Comparison of ENCODE assay signal across 15 cellular contexts in the genomic region with DNA sequence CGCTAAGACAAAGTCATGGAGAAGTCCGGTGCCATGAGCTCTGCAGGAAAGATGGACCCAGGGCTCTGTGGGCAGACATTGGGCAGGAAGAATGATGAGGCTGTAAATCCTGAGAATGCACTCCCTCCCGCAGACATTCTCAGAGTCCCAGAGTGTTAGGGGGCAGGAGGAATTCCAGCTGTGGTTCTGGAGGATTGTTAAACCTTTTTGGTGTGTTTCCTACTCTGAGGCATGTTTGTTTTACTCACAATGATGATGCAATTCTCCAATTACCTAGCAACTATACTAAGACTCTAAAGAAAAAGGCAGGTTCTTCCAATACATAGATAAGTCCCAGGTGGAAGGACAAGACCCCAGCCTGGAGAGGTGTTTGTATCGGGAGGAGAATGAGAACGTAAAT. TPM values are rescaled to one million over a fixed set of nuclear protein-coding genes. Genes with fewer than 3 reads are reported as not detected.
DNase-seq lines count a peak whose midpoint lies in the region; ATAC-seq and TF ChIP-seq lines count a peak whose summit lies in the region.
"Had no signal": no experiment of that assay in that cellular context is flagged by ENCODE, and none has a peak within 500 bp of the region (broad histone marks: within the 10 kb centered on the region; RNA-seq: fewer than 3 reads in every experiment).

No MANE protein-coding gene starts in this region.

- no peak overlapping the region for H2BK20ac ChIP-seq in IMR-90 (ENCODE audit: low read depth, low read length)

- intact Hi-C loops in IMR-90 (cut with micrococcal nuclease), result no loop called here
- intact Hi-C loops in left ventricle myocardium inferior (cut with micrococcal nuclease), result no loop called here

- no peak overlapping the region for H3K14ac ChIP-seq in IMR-90 (replicated peaks; ENCODE audit: low read depth, low read length)

- H3K9ac ChIP-seq in IMR-90 (ENCODE audit: low read depth, low read length) (no peak overlapping the region), mesendoderm (ENCODE audit: low read length) (no peak overlapping the region)

- H3K4me1 ChIP-seq in IMR-90 (ENCODE audit: control insufficient read depth, insufficient read depth, low read length) (peaks cover 9% of the 10 kb centered on the region; the same call in 1 of the 2 replicates), mesendoderm (ENCODE audit: control insufficient read depth, low read depth, low read length) (no peaks in the 10 kb centered on the region), left ventricle myocardium inferior (peaks cover 4% of the 10 kb centered on the region)
- H3K4me1 ChIP-seq: ascending aorta had no signal

- H2AK5ac ChIP-seq in IMR-90 (ENCODE audit: low read depth, low read length), result no peak overlapping the region
- H2AK5ac ChIP-seq in mesendoderm (ENCODE audit: low read length), result no peak overlapping the region

- peaks cover 5% of the 10 kb centered on the region; the same call in 1 of the 2 replicates for H3K27me3 ChIP-seq in IMR-90 (ENCODE audit: control insufficient read depth, insufficient read depth, low read length)
- H3K27me3 ChIP-seq in mesendoderm (ENCODE audit: insufficient read depth, low read length, poor library complexity), result no peaks in the 10 kb centered on the region
- H3K27me3 ChIP-seq in left ventricle myocardium inferior (ENCODE audit: low read depth), result no peaks in the 10 kb centered on the region
- H3K27me3 ChIP-seq: ascending aorta had no signal

- POLR2A ChIA-PET in IMR-90 (lab: Charles Lee; ENCODE audit: unreplicated experiment), result no interaction called here

- H3K79me2 ChIP-seq in mesendoderm (ENCODE audit: control insufficient read depth, insufficient read depth, low read length), result no peaks in the 10 kb centered on the region

- no peak overlapping the region for H3K18ac ChIP-seq in IMR-90 (ENCODE audit: low read depth, low read length)
- no peak overlapping the region for H3K18ac ChIP-seq in mesendoderm (ENCODE audit: low read length)

- H2AK9ac ChIP-seq in IMR-90 (replicated peaks; ENCODE audit: low read depth, low read length, poor library complexity), result no peak overlapping the region

- dilution Hi-C loops in IMR-90 (cut with HindIII; ENCODE audit: low sequenced_read_pairs, unreplicated experiment), result no loop called here

- peak; percentile 70 for ATAC-seq in IMR-90 (ENCODE audit: low read depth)

- H3K23ac ChIP-seq in IMR-90 (ENCODE audit: low read depth, low read length) (no peak overlapping the region), mesendoderm (ENCODE audit: low read length) (no peak overlapping the region)

- H4K20me1 ChIP-seq in IMR-90 (ENCODE audit: insufficient read depth, low read length), result no peaks in the 10 kb centered on the region

- H2BK5ac ChIP-seq in IMR-90 (ENCODE audit: low read depth, low read length, poor library complexity, severe bottlenecking), result no peak overlapping the region
- no peak overlapping the region for H2BK5ac ChIP-seq in mesendoderm (ENCODE audit: low read length)

- DNase-seq in AG09309 (ENCODE audit: low read depth) (peak; percentile 46), IMR-90 (peak; percentile 36), epidermal melanocyte (ENCODE audit: insufficient read length, low spot score) (peak; percentile 41), mesendoderm (peak; percentile 39), left ventricle myocardium inferior (no peak), NCI-H1930 (lab: John Stamatoyannopoulos, UW) (no peak), OCI-M1 (lab: John Stamatoyannopoulos, UW) (no peak)
- no peak for DNase-seq in activated CD4-positive, alpha-beta T cell treated with anti-CD3 and anti-CD28 coated beads for 1 hour
- DNase-seq: immature natural killer cell, NCI-H1048 had no signal

- in situ Hi-C loops in IMR-90 (cut with MboI; ENCODE audit: low sequenced_read_pairs), result no loop called here

- H4K8ac ChIP-seq in IMR-90 (ENCODE audit: low read depth in 2 of 2, low read length in 2 of 2), result no peak overlapping the region
- H4K8ac ChIP-seq in mesendoderm (ENCODE audit: low read depth, low read length), result no peak overlapping the region

- no peak overlapping the region for H2AFZ ChIP-seq in IMR-90 (replicated peaks; ENCODE audit: low read length, poor library complexity)

- H4K5ac ChIP-seq in IMR-90 (ENCODE audit: low read depth, low read length) (no peak overlapping the region), mesendoderm (ENCODE audit: low read length) (no peak overlapping the region)

- H3K27ac ChIP-seq in IMR-90 (ENCODE audit: insufficient read depth, low read length) (no peak overlapping the region), mesendoderm (ENCODE audit: low read depth, low read length) (no peak overlapping the region), left ventricle myocardium inferior (replicated peaks) (no peak overlapping the region)
- H3K27ac ChIP-seq: ascending aorta, SK-N-MC had no signal

- H3K36me3 ChIP-seq in IMR-90 (ENCODE audit: control insufficient read depth, insufficient read depth, low read length), result no peaks in the 10 kb centered on the region
- H3K36me3 ChIP-seq in mesendoderm (ENCODE audit: control insufficient read depth, insufficient read depth, low read length), result no peaks in the 10 kb centered on the region
- H3K36me3 ChIP-seq in left ventricle myocardium inferior, result no peaks in the 10 kb centered on the region
- H3K36me3 ChIP-seq: ascending aorta had no signal

- no peak overlapping the region for H3K56ac ChIP-seq in IMR-90 (ENCODE audit: extremely low read depth, insufficient read depth, low read length)
- H3K56ac ChIP-seq in mesendoderm (ENCODE audit: low read length), result no peak overlapping the region

- no peak overlapping the region for H2BK120ac ChIP-seq in IMR-90 (ENCODE audit: low read depth, low read length)
- no peak overlapping the region for H2BK120ac ChIP-seq in mesendoderm (ENCODE audit: low read depth, low read length)

- H3K79me1 ChIP-seq in IMR-90 (ENCODE audit: low read depth in 1 of 2, low read length in 2 of 2), result no peaks in the 10 kb centered on the region
- no peaks in the 10 kb centered on the region for H3K79me1 ChIP-seq in mesendoderm (ENCODE audit: low read length)

- H3K4me3 ChIP-seq in AG09309 (ENCODE audit: control insufficient read depth, low read depth, low read length) (no peak overlapping the region), IMR-90 (ENCODE audit: insufficient read depth, low read depth, low read length) (no peak overlapping the region), mesendoderm (ENCODE audit: low read length) (no peak overlapping the region), left ventricle myocardium inferior (no peak overlapping the region)
- H3K4me3 ChIP-seq: ascending aorta, SK-N-MC had no signal

- H3K9me3 ChIP-seq in IMR-90 (ENCODE audit: control insufficient read depth, insufficient read depth, low read length) (no peaks in the 10 kb centered on the region), left ventricle myocardium inferior (replicated peaks) (no peaks in the 10 kb centered on the region)
- H3K9me3 ChIP-seq: ascending aorta had no signal

- no peak overlapping the region for H3K4ac ChIP-seq in IMR-90 (ENCODE audit: low read depth, low read length)
- no peak overlapping the region for H3K4ac ChIP-seq in mesendoderm (ENCODE audit: low read depth, low read length)

- H3K9me1 ChIP-seq in IMR-90 (ENCODE audit: insufficient read depth, low read length), result no peaks in the 10 kb centered on the region

- CTCF ChIA-PET in IMR-90 (lab: Yijun Ruan, JAX), result no interaction called here

- no CpG with 5 or more reads among the region's 5 CpGs for WGBS in IMR-90 (ENCODE audit: extremely low coverage in 2 of 2, insufficient read length in 1 of 2), 2 experiments
- no CpG with 5 or more reads among the region's 5 CpGs for WGBS in mesendoderm (ENCODE audit: extremely low coverage, insufficient coverage, low lambda C conversion rate)

- no peak overlapping the region for H4K91ac ChIP-seq in IMR-90 (ENCODE audit: insufficient read depth, low read depth, low read length)

- TF ChIP-seq POLR2A in IMR-90 (IDR thresholded peaks at IDR 0.05; ENCODE audit: low read depth, low read length), result no peak

- H2BK15ac ChIP-seq in IMR-90 (ENCODE audit: low read depth, low read length), result no peak overlapping the region
- H2BK15ac ChIP-seq in mesendoderm (replicated peaks; ENCODE audit: low read depth), result no peak overlapping the region

- no peak for TF ChIP-seq RAD21 in IMR-90 (IDR thresholded peaks at IDR 0.05; ENCODE audit: low read length)

- no TSS peak for BruUV-seq in IMR-90 (replicated peaks; lab: Mats Ljungman, UMichigan)

- H3K4me2 ChIP-seq in IMR-90 (ENCODE audit: low read depth, low read length) (no peak overlapping the region), mesendoderm (ENCODE audit: low read length) (no peak overlapping the region)

- TF ChIP-seq CTCF in AG09309 (IDR thresholded peaks at IDR 0.05; ENCODE audit: control insufficient read depth, insufficient read depth, low read depth, low read length, missing control alignments), result no peak
- TF ChIP-seq CTCF in IMR-90 (conservative IDR thresholded peaks at IDR 0.05; ENCODE audit: low read depth, low read length), result no peak
- TF ChIP-seq CTCF in left ventricle myocardium inferior (IDR thresholded peaks at IDR 0.05; ENCODE audit: borderline replicate concordance), result no peak

TF ChIP-seq in IMR-90, 13 proteins besides CTCF, POLR2A, EP300 and RAD21 (continues in another document):
- no peak for TF ChIP-seq RFX5 (IDR thresholded peaks at IDR 0.05; ENCODE audit: low read depth, low read length)
- TF ChIP-seq, protein P1, sequence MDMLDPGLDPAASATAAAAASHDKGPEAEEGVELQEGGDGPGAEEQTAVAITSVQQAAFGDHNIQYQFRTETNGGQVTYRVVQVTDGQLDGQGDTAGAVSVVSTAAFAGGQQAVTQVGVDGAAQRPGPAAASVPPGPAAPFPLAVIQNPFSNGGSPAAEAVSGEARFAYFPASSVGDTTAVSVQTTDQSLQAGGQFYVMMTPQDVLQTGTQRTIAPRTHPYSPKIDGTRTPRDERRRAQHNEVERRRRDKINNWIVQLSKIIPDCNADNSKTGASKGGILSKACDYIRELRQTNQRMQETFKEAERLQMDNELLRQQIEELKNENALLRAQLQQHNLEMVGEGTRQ (IDR thresholded peaks at IDR 0.05; ENCODE audit: low read depth, low read length), result no peak
- TF ChIP-seq MAZ (IDR thresholded peaks at IDR 0.05; ENCODE audit: borderline replicate concordance, low read depth, low read length), result 0 out of 2 replicates have a peak, but pooled peaks have one; percentile 24
- no peak for TF ChIP-seq CHD1 (IDR thresholded peaks at IDR 0.05; ENCODE audit: low read depth, low read length)

RNA-seq across cellular contexts. Expression of a gene that starts 2.8 kb away (rescaled TPM):
- total RNA-seq in IMR-90 (2012; rRNA removed) (not detected in 2 replicates), left ventricle myocardium inferior (0.14 TPM)
- not detected in 2 replicates for polyA plus RNA-seq in IMR-90 (2012; rRNA removed)
- polyA plus RNA-seq in IMR-90 (2012; cell fraction: cytosol; rRNA removed), result not detected in 2 replicates
- not detected in 2 replicates for polyA plus RNA-seq in IMR-90 (2012; cell fraction: nucleus; rRNA removed; ENCODE audit: low replicate concordance)
- 0.32 TPM for polyA plus RNA-seq in mesendoderm (2013, experiment 1 of 2)
- polyA plus RNA-seq in mesendoderm (2013, experiment 2 of 2), result 0.22 TPM
- total RNA-seq: ascending aorta, glomerular endothelial cell, pulmonary artery endothelial cell, temporal lobe had no signal
- polyA plus RNA-seq: immature natural killer cell had no signal

RNA-seq across cellular contexts. Expression of a gene that starts 30.5 kb away (rescaled TPM):
- total RNA-seq in IMR-90 (2012; rRNA removed), result under 0.01 and 0.18 TPM in 2 replicates
- 0.34 and 0.39 TPM in 2 replicates for polyA plus RNA-seq in IMR-90 (2012; rRNA removed)
- 0.59 and 0.64 TPM in 2 replicates for polyA plus RNA-seq in IMR-90 (2012; cell fraction: cytosol; rRNA removed)
- polyA plus RNA-seq in IMR-90 (2012; cell fraction: nucleus; rRNA removed; ENCODE audit: low replicate concordance), result 0.41 and 0.46 TPM in 2 replicates
- polyA plus RNA-seq in mesendoderm (2013, experiment 1 of 2), result 0.01 TPM
- 0.03 TPM for polyA plus RNA-seq in mesendoderm (2013, experiment 2 of 2)
- total RNA-seq in left ventricle myocardium inferior, result 54.6 TPM
- total RNA-seq: glomerular endothelial cell, pulmonary artery endothelial cell had no signal
- polyA plus RNA-seq: immature natural killer cell had no signal

Comparison
In these comparisons a context has a peak if more than half of its experiments do, and no peak if none do; other contexts are left out.
1. DNase-seq: peak in AG09309 (single experiment), IMR-90 (single experiment), epidermal melanocyte (single experiment) and mesendoderm (single experiment); none in activated CD4-positive, alpha-beta T cell treated with anti-CD3 and anti-CD28 coated beads for 1 hour (single experiment), left ventricle myocardium inferior (single experiment), NCI-H1930 (0 of 2) and OCI-M1 (single experiment).
2. RNA of a gene that starts 30.5 kb away (total RNA-seq): 54.6 TPM in left ventricle myocardium inferior (single experiment); under 0.01 to 0.18 TPM in IMR-90; every median in the first group is over 10 times any median in the second.